Comparison of ENCODE assay signal across 14 cellular contexts in genomic region chr2:120221616-120222015, GRCh38. TPM values are rescaled to one million over a fixed set of nuclear protein-coding genes. Genes with fewer than 3 reads are reported as not detected.
A peak's percentile ranks its signal among the peaks of the same experiment; 100 is the strongest.
DNase-seq lines count a peak whose midpoint lies in the region; ATAC-seq, FAIRE-seq and TF ChIP-seq lines count a peak whose summit lies in the region.
"Had no signal": no experiment of that assay in that cellular context is flagged by ENCODE, and none has a peak within 500 bp of the region (broad histone marks: within the 10 kb centered on the region; RNA-seq: fewer than 3 reads in every experiment).

No MANE protein-coding gene starts in this region.

- H3K4me3 ChIP-seq in breast epithelium (no peak overlapping the region), HepG2 (replicated peaks in 1 of 3; ENCODE audit: insufficient read depth in 1 of 3, low read depth in 2 of 3, low read length in 3 of 3) (no peak overlapping the region), testis (no peak overlapping the region), colonic mucosa (no peak overlapping the region)
- H3K4me3 ChIP-seq: hepatocyte had no signal

- H3K27me3 ChIP-seq in breast epithelium (no peaks in the 10 kb centered on the region), HepG2 (ENCODE audit: control insufficient read depth in 1 of 2, insufficient read depth in 2 of 2, low read length in 2 of 2) (peaks cover 14 to 30% of the 10 kb centered on the region in 2 experiments; a peak in 4 of 5 replicates), testis (no peaks in the 10 kb centered on the region), colonic mucosa (no peaks in the 10 kb centered on the region)
- H3K27me3 ChIP-seq: hepatocyte had no signal

- no peak for ATAC-seq in activated CD8-positive, alpha-beta T cell treated with anti-CD3 and anti-CD28 coated beads for 36 hours
- ATAC-seq in HepG2 (no peak), GM19035 (IDR thresholded peaks at IDR 0.05; ENCODE audit: unreplicated experiment) (no peak)

- intact Hi-C loops in MCF 10A (cut with micrococcal nuclease) = no loop called here
- intact Hi-C loops in breast epithelium (cut with DNase I; ENCODE audit: low total_unique reads) = no loop called here
- intact Hi-C loops in activated CD8-positive, alpha-beta T cell treated with anti-CD3 and anti-CD28 coated beads for 36 hours (cut with micrococcal nuclease) = no loop called here
- intact Hi-C loops in HepG2 (cut with micrococcal nuclease; ENCODE audit: unreplicated experiment) = loop anchor here (2.0 kb wide), 1 partner anchor 15 kb away; no protein-coding TSS in a partner anchor
- intact Hi-C loops in testis (cut with DNase I; ENCODE audit: low total_unique reads) = no loop called here
- intact Hi-C loops in colonic mucosa (cut with DNase I) = no loop called here

- H3K9ac ChIP-seq in HepG2 (ENCODE audit: insufficient read depth, low read depth, low read length) (no peak overlapping the region), colonic mucosa (ENCODE audit: low read depth in 2 of 2, low read length in 2 of 2) (no peak overlapping the region)

- TF ChIP-seq RAD21 in HepG2 (CRISPR knock-in tag; IDR thresholded peaks at IDR 0.05) = no peak

- TF ChIP-seq POLR2A in breast epithelium (IDR thresholded peaks at IDR 0.05) (no peak), HepG2 (IDR thresholded peaks at IDR 0.05; ENCODE audit: insufficient read depth in 1 of 2, low read depth in 2 of 2, low read length in 2 of 2) (no peak), testis (IDR thresholded peaks at IDR 0.05) (no peak)

- DNase-seq in MCF 10A (ENCODE audit: unreplicated experiment) (no peak), breast epithelium (ENCODE audit: low spot score in 2 of 2) (no peak), HepG2 (ENCODE audit: low spot score) (no peak), testis (peak; percentile 8), colonic mucosa (no peak), amniotic stem cell (lab: John Stamatoyannopoulos, UW) (no peak)
- no peak for DNase-seq in activated CD8-positive, alpha-beta T cell treated with anti-CD3 and anti-CD28 coated beads for 36 hours
- DNase-seq: C1 segment of cervical spinal cord; effector CD8-positive, alpha-beta T cell; midbrain; NCI-H1105 treated with DMSO at 0.1 percent for 48 hours; T-helper 9 cell had no signal

- peak overlapping the region; percentile 72 for H3K4me3 Mint-ChIP-seq in MCF 10A (ENCODE audit: unreplicated experiment)
- H3K4me3 Mint-ChIP-seq in activated CD8-positive, alpha-beta T cell treated with anti-CD3 and anti-CD28 coated beads for 36 hours = peak overlapping the region; percentile 76

- H3K27ac Mint-ChIP-seq in MCF 10A (ENCODE audit: low read depth, unreplicated experiment) = peak overlapping the region; percentile 81
- H3K27ac Mint-ChIP-seq in activated CD8-positive, alpha-beta T cell treated with anti-CD3 and anti-CD28 coated beads for 36 hours = peak overlapping the region; percentile 88

- H3K27ac ChIP-seq in breast epithelium = no peak overlapping the region
- no peak overlapping the region for H3K27ac ChIP-seq in HepG2 (ENCODE audit: extremely low read length, insufficient read depth, low read length)
- H3K27ac ChIP-seq in testis = no peak overlapping the region
- no peak overlapping the region for H3K27ac ChIP-seq in colonic mucosa
- H3K27ac ChIP-seq: hepatocyte had no signal

- POLR2A ChIA-PET in MCF 10A (lab: Yijun Ruan, JAX) (interaction anchor here (1.1 kb wide), 1 partner anchor 41 kb away, joined by 4 read pairs; no protein-coding TSS in a partner anchor), HepG2 (lab: Yijun Ruan, JAX) (interaction anchor here (1.1 kb wide), 1 partner anchor 11 kb away, joined by 3 read pairs; no protein-coding TSS in a partner anchor)
- POLR2A ChIA-PET in activated CD8-positive, alpha-beta T cell treated with anti-CD3 and anti-CD28 coated beads for 36 hours (lab: Charles Lee) = interaction anchor here (1.1 to 2.4 kb wide), 2 partner anchors 11 to 91 kb away, joined by 3 to 21 read pairs; no protein-coding TSS in a partner anchor

- CTCF ChIA-PET in MCF 10A (lab: Yijun Ruan, JAX) (interaction anchor here (0.9 to 2.2 kb wide), 2 partner anchors 45 to 91 kb away, joined by 3 to 5 read pairs; no protein-coding TSS in a partner anchor), HepG2 (lab: Yijun Ruan, JAX; ENCODE audit: low intra/inter-chr PET ratio, low total read pairs) (no interaction called here)
- CTCF ChIA-PET in activated CD8-positive, alpha-beta T cell treated with anti-CD3 and anti-CD28 coated beads for 36 hours (lab: Charles Lee) = interaction anchor here (1.8 to 1.9 kb wide), 2 partner anchors 9 to 91 kb away, joined by 5 to 9 read pairs; no protein-coding TSS in a partner anchor

- peaks cover 16% of the 10 kb centered on the region for H3K4me1 Mint-ChIP-seq in MCF 10A (ENCODE audit: insufficient read depth, unreplicated experiment)
- peaks cover 34% of the 10 kb centered on the region for H3K4me1 Mint-ChIP-seq in activated CD8-positive, alpha-beta T cell treated with anti-CD3 and anti-CD28 coated beads for 36 hours (ENCODE audit: low read depth)

- H3K4me1 ChIP-seq in breast epithelium (peaks cover 0 to 10% of the 10 kb centered on the region in 2 donors), HepG2 (ENCODE audit: insufficient read depth, low read length) (peaks cover 46% of the 10 kb centered on the region), testis (peaks cover 12% of the 10 kb centered on the region), colonic mucosa (peaks cover 4% of the 10 kb centered on the region)

- H3K27me3 Mint-ChIP-seq in MCF 10A (ENCODE audit: insufficient read depth, unreplicated experiment) = no peaks in the 10 kb centered on the region
- H3K27me3 Mint-ChIP-seq in activated CD8-positive, alpha-beta T cell treated with anti-CD3 and anti-CD28 coated beads for 36 hours = no peaks in the 10 kb centered on the region

- WGBS in HepG2 (ENCODE audit: low lambda C conversion rate) = 92% methylated on average over 8 of the region's 8 CpGs
- 71 to 87% methylated on average over 8 of the region's 8 CpGs for WGBS in testis, 2 donors

- H3K36me3 ChIP-seq in breast epithelium = no peaks in the 10 kb centered on the region
- H3K36me3 ChIP-seq in HepG2 (replicated peaks in 1 of 2; ENCODE audit: control insufficient read depth in 1 of 2, insufficient read depth in 2 of 2, low read length in 2 of 2) = no peaks in the 10 kb centered on the region
- H3K36me3 ChIP-seq in testis (ENCODE audit: low read depth, missing control alignments) = no peaks in the 10 kb centered on the region
- H3K36me3 ChIP-seq in colonic mucosa = no peaks in the 10 kb centered on the region

- no peaks in the 10 kb centered on the region for H3K9me3 Mint-ChIP-seq in MCF 10A (ENCODE audit: unreplicated experiment)
- peaks cover 24% of the 10 kb centered on the region for H3K9me3 Mint-ChIP-seq in activated CD8-positive, alpha-beta T cell treated with anti-CD3 and anti-CD28 coated beads for 36 hours

- no peak for FAIRE-seq in HepG2 (lab: Jason Lieb, UNC)

- peaks cover 22% of the 10 kb centered on the region for H3K36me3 Mint-ChIP-seq in MCF 10A (ENCODE audit: insufficient read depth, unreplicated experiment)
- peaks cover 58% of the 10 kb centered on the region for H3K36me3 Mint-ChIP-seq in activated CD8-positive, alpha-beta T cell treated with anti-CD3 and anti-CD28 coated beads for 36 hours (ENCODE audit: low read depth)

- no peaks in the 10 kb centered on the region for H3K79me2 ChIP-seq in HepG2 (ENCODE audit: insufficient read depth, low read length)

- H4K20me1 ChIP-seq in HepG2 (ENCODE audit: insufficient read depth, low read length) = no peaks in the 10 kb centered on the region

- no peak overlapping the region for H2AFZ ChIP-seq in HepG2 (ENCODE audit: low read length)

- TF ChIP-seq CTCF in MCF 10A (IDR thresholded peaks at IDR 0.05; ENCODE audit: unreplicated experiment) (no peak), breast epithelium (IDR thresholded peaks at IDR 0.05) (no peak), HepG2 (CRISPR knock-in tag; IDR thresholded peaks at IDR 0.05) (no peak), testis (IDR thresholded peaks at IDR 0.05) (no peak), colonic mucosa (IDR thresholded peaks at IDR 0.05) (no peak)
- TF ChIP-seq CTCF in activated CD8-positive, alpha-beta T cell treated with anti-CD3 and anti-CD28 coated beads for 36 hours (IDR thresholded peaks at IDR 0.05) = no peak

- BruUV-seq in MCF 10A (replicated peaks; lab: Mats Ljungman, UMichigan) = no TSS peak
- BruUV-seq in HepG2 (replicated peaks; lab: Mats Ljungman, UMichigan) = no TSS peak

- in situ Hi-C loops in HepG2 (cut with HindIII; ENCODE audit: extremely low pct_ligation_motif_present, low pct_unique_long_range_greater_than_20kb) = no loop called here

- H3K4me2 ChIP-seq in HepG2 (ENCODE audit: low read depth, low read length) = 0 out of 2 replicates have a peak overlapping the region, but pooled peaks have one; percentile 24

- no peak for TF ChIP-seq EP300 in HepG2 (IDR thresholded peaks at IDR 0.05; ENCODE audit: low read depth in 2 of 2, low read length in 2 of 2)
- no peak for TF ChIP-seq EP300 in HepG2 (CRISPR knock-in tag; IDR thresholded peaks at IDR 0.05; ENCODE audit: borderline replicate concordance)

- H3K9me3 ChIP-seq in breast epithelium (no peaks in the 10 kb centered on the region), HepG2 (ENCODE audit: low read length) (no peaks in the 10 kb centered on the region), testis (no peaks in the 10 kb centered on the region), colonic mucosa (no peaks in the 10 kb centered on the region)

RNA-seq across cellular contexts. Expression of gene TMEM185B, which starts 1.6 kb away (rescaled TPM):
- total RNA-seq in MCF 10A (2022) (40.9 and 45.0 TPM in 2 replicates), breast epithelium (10 to 100 TPM; 18.1 to 31.9 (median 26.2) TPM), HepG2 (2016; rRNA removed; fragmentation: Illumina TruSeq; extraction: Trizol) (3.5 and 7.0 TPM in 2 replicates), testis (10 to 100 TPM; 63.4 to 72.5 TPM), colonic mucosa (10 to 100 TPM; 14.4 to 16.5 TPM)
- total RNA-seq in activated CD8-positive, alpha-beta T cell treated with anti-CD3 and anti-CD28 coated beads for 36 hours = 10 to 100 TPM; 16.7 to 17.2 TPM
- 1.2 and 1.8 TPM in 2 replicates for total RNA-seq in HepG2 (2016; cell fraction: cytosol; rRNA removed; fragmentation: Illumina TruSeq; extraction: Trizol; ENCODE audit: low read depth)
- 2.9 and 6.9 TPM in 2 replicates for total RNA-seq in HepG2 (2016; cell fraction: insoluble cytoplasmic fraction; rRNA removed; fragmentation: Illumina TruSeq; extraction: Trizol)
- total RNA-seq in HepG2 (2016; cell fraction: membrane; rRNA removed; fragmentation: Illumina TruSeq; extraction: Trizol) = 3.8 and 4.7 TPM in 2 replicates
- 6.4 and 7.9 TPM in 2 replicates for total RNA-seq in HepG2 (2016; cell fraction: nucleus; rRNA removed; fragmentation: Illumina TruSeq; extraction: Trizol)
- polyA plus RNA-seq in HepG2 (2011; rRNA removed) (5.6 and 5.7 TPM in 2 replicates), testis (ENCODE audit: insufficient read depth, low read depth, low replicate concordance) (41.2 TPM)
- polyA plus RNA-seq in HepG2 (2011; cell fraction: cytosol; rRNA removed) = 6.0 and 6.3 TPM in 2 replicates
- polyA plus RNA-seq in HepG2 (2011; cell fraction: nucleus; rRNA removed) = 9.5 and 9.8 TPM in 2 replicates
- 7.3 and 7.8 TPM in 2 replicates for polyA plus RNA-seq in HepG2 (2012)
- polyA plus RNA-seq in HepG2 (2016; cell fraction: cytosol; fragmentation: Illumina TruSeq; extraction: Trizol; ENCODE audit: low read depth) = 1.2 and 1.8 TPM in 2 replicates
- 3.2 and 5.0 TPM in 2 replicates for polyA plus RNA-seq in HepG2 (2016; cell fraction: insoluble cytoplasmic fraction; fragmentation: Illumina TruSeq; extraction: Trizol; ENCODE audit: low read depth)
- polyA plus RNA-seq in HepG2 (2016; cell fraction: membrane; fragmentation: Illumina TruSeq; extraction: Trizol; ENCODE audit: low read depth) = 2.4 and 3.2 TPM in 2 replicates
- 8.5 and 10.2 TPM in 2 replicates for polyA plus RNA-seq in HepG2 (2016; cell fraction: nucleus; fragmentation: Illumina TruSeq; extraction: Trizol; ENCODE audit: insufficient read depth, low read depth)
- 13.7 and 14.5 TPM in 2 replicates for polyA minus RNA-seq in HepG2 (2011; rRNA and poly(A)+ RNA removed; ENCODE audit: low replicate concordance)
- 4.8 and 5.5 TPM in 2 replicates for polyA minus RNA-seq in HepG2 (2011; cell fraction: cytosol; rRNA and poly(A)+ RNA removed)
- polyA minus RNA-seq in HepG2 (2011; cell fraction: nucleus; rRNA and poly(A)+ RNA removed) = 5.2 and 7.0 TPM in 2 replicates

RNA-seq across cellular contexts. Expression of gene RALB, which starts 31.0 kb away (rescaled TPM):
- 37.4 and 46.5 TPM in 2 replicates for total RNA-seq in MCF 10A (2022)
- 10 to 100 TPM; 36.1 to 59.8 (median 38.5) TPM for total RNA-seq in breast epithelium
- 10 to 100 TPM; 16.7 to 17.6 TPM for total RNA-seq in activated CD8-positive, alpha-beta T cell treated with anti-CD3 and anti-CD28 coated beads for 36 hours
- 43.2 and 65.4 TPM in 2 replicates for total RNA-seq in HepG2 (2016; rRNA removed; fragmentation: Illumina TruSeq; extraction: Trizol)
- total RNA-seq in HepG2 (2016; cell fraction: cytosol; rRNA removed; fragmentation: Illumina TruSeq; extraction: Trizol; ENCODE audit: low read depth) = 14.7 and 15.0 TPM in 2 replicates
- 46.9 and 63.2 TPM in 2 replicates for total RNA-seq in HepG2 (2016; cell fraction: insoluble cytoplasmic fraction; rRNA removed; fragmentation: Illumina TruSeq; extraction: Trizol)
- total RNA-seq in HepG2 (2016; cell fraction: membrane; rRNA removed; fragmentation: Illumina TruSeq; extraction: Trizol) = 40.6 and 40.7 TPM in 2 replicates
- 18.9 and 20.9 TPM in 2 replicates for total RNA-seq in HepG2 (2016; cell fraction: nucleus; rRNA removed; fragmentation: Illumina TruSeq; extraction: Trizol)
- 28.5 and 37.8 TPM in 2 replicates for polyA plus RNA-seq in HepG2 (2011; rRNA removed)
- 27.1 and 34.7 TPM in 2 replicates for polyA plus RNA-seq in HepG2 (2011; cell fraction: cytosol; rRNA removed)
- polyA plus RNA-seq in HepG2 (2011; cell fraction: nucleus; rRNA removed) = 7.9 and 9.7 TPM in 2 replicates
- 25.9 and 28.9 TPM in 2 replicates for polyA plus RNA-seq in HepG2 (2012)
- 17.5 and 21.3 TPM in 2 replicates for polyA plus RNA-seq in HepG2 (2016; cell fraction: cytosol; fragmentation: Illumina TruSeq; extraction: Trizol; ENCODE audit: low read depth)
- polyA plus RNA-seq in HepG2 (2016; cell fraction: insoluble cytoplasmic fraction; fragmentation: Illumina TruSeq; extraction: Trizol; ENCODE audit: low read depth) = 77.8 and 83.3 TPM in 2 replicates
- 40.5 and 41.2 TPM in 2 replicates for polyA plus RNA-seq in HepG2 (2016; cell fraction: membrane; fragmentation: Illumina TruSeq; extraction: Trizol; ENCODE audit: low read depth)
- polyA plus RNA-seq in HepG2 (2016; cell fraction: nucleus; fragmentation: Illumina TruSeq; extraction: Trizol; ENCODE audit: insufficient read depth, low read depth) = 29.6 and 37.1 TPM in 2 replicates
- 7.6 and 34.5 TPM in 2 replicates for polyA minus RNA-seq in HepG2 (2011; rRNA and poly(A)+ RNA removed; ENCODE audit: low replicate concordance)
- polyA minus RNA-seq in HepG2 (2011; cell fraction: cytosol; rRNA and poly(A)+ RNA removed) = 18.2 and 26.6 TPM in 2 replicates
- 11.1 and 12.7 TPM in 2 replicates for polyA minus RNA-seq in HepG2 (2011; cell fraction: nucleus; rRNA and poly(A)+ RNA removed)
- 10 to 100 TPM; 88.7 to 91.6 TPM for total RNA-seq in testis
- polyA plus RNA-seq in testis (ENCODE audit: insufficient read depth, low read depth, low replicate concordance) = 69.9 TPM
- total RNA-seq in colonic mucosa = 10 to 100 TPM; 71.8 to 93.4 TPM
